ENCODE assay signal across 24 cellular contexts in genomic region chr11:117859713-117860112, GRCh38. TPM values are rescaled to one million over a fixed set of nuclear protein-coding genes. Genes with fewer than 3 reads are reported as not detected.
"Had no signal": no experiment of that assay in that cellular context is flagged by ENCODE, and none has a peak within 500 bp of the region (broad histone marks: within the 10 kb centered on the region; RNA-seq: fewer than 3 reads in every experiment).

No MANE protein-coding gene starts in this region.

- H3K27me3 ChIP-seq: left lung, sigmoid colon, tibial nerve, vagina had no signal

- H3K36me3 Mint-ChIP-seq: activated naive CD8-positive, alpha-beta T cell treated with anti-CD3 and anti-CD28 coated beads, Interleukin-2, amount 10 ng/mL, durations not matched to agents 7 days and 5 days; natural killer cell; stimulated activated naive B cell treated with anti-CD40 and anti-IgM and Interleukin-4, amounts not matched to agents 10 μg/mL and 1 μg/mL and 100 μg/mL, for 72 hours had no signal

- H3K79me2 ChIP-seq: parathyroid adenoma had no signal

- H3K27ac ChIP-seq: epithelial cell of prostate, parathyroid adenoma, tibial nerve, vagina, VCaP had no signal

- DNase-seq: activated CD4-positive, alpha-beta T cell treated with anti-CD3 and anti-CD28 coated beads, Interleukin-2, amount 50 U/mL, for 4 hours; activated naive CD4-positive, alpha-beta T cell treated with Interleukin-2 at 50 U/mL for 16 hours; activated naive CD8-positive, alpha-beta T cell treated with anti-CD3 and anti-CD28 coated beads, Interleukin-2, amount 10 ng/mL, durations not matched to agents 7 days and 5 days; activated T-cell treated with anti-CD3 and anti-CD28 coated beads, Interleukin-2, amount 50 U/mL, for 1 hour; amygdala; central memory CD4-positive, alpha-beta T cell; foreskin fibroblast; glutamatergic neuron; left lung; natural killer cell; stimulated activated CD4-positive, alpha-beta T cell treated with anti-CD3 and anti-CD28 coated beads, Interleukin-4, amount 100 ng/mL, for 4 hours; stimulated activated naive B cell treated with anti-CD40 and anti-IgM and Interleukin-4, amounts not matched to agents 10 μg/mL and 1 μg/mL and 100 μg/mL, for 72 hours; SW 1271; T-helper 2 cell had no signal

- ATAC-seq: left lung; natural killer cell; stimulated activated naive B cell treated with anti-CD40 and anti-IgM and Interleukin-4, amounts not matched to agents 10 μg/mL and 1 μg/mL and 100 μg/mL, for 72 hours had no signal

- H3K4me3 ChIP-seq: left lung, sigmoid colon, tibial nerve, vagina had no signal

- H3K4me3 Mint-ChIP-seq: activated naive CD8-positive, alpha-beta T cell treated with anti-CD3 and anti-CD28 coated beads, Interleukin-2, amount 10 ng/mL, durations not matched to agents 7 days and 5 days; endodermal cell; memory B cell; natural killer cell; stimulated activated naive B cell treated with anti-CD40 and anti-IgM and Interleukin-4, amounts not matched to agents 10 μg/mL and 1 μg/mL and 100 μg/mL, for 72 hours had no signal

- H3K36me3 ChIP-seq: left lung, sigmoid colon, tibial nerve, vagina had no signal

- H3K9me3 Mint-ChIP-seq: activated naive CD8-positive, alpha-beta T cell treated with anti-CD3 and anti-CD28 coated beads, Interleukin-2, amount 10 ng/mL, durations not matched to agents 7 days and 5 days; activated T-helper 2 cell treated with anti-CD3 and anti-CD28 coated beads, Interferon-gamma antibody, Interleukin-2, Interleukin-4, amounts not matched to agents 10 μg/mL and 5 μg/mL and 100 μg/mL, durations not matched to agents 14 hours and 24 hours and 36 hours; endodermal cell; memory B cell; natural killer cell; stimulated activated naive B cell treated with anti-CD40 and anti-IgM and Interleukin-4, amounts not matched to agents 10 μg/mL and 1 μg/mL and 100 μg/mL, for 72 hours had no signal

- H3K9me3 ChIP-seq: left lung, sigmoid colon, tibial nerve, vagina had no signal

- H3K4me1 ChIP-seq: parathyroid adenoma had no signal

- H3K4me1 Mint-ChIP-seq: memory B cell had no signal

- H2AFZ ChIP-seq: parathyroid adenoma had no signal

- H3K27ac Mint-ChIP-seq: activated naive CD8-positive, alpha-beta T cell treated with anti-CD3 and anti-CD28 coated beads, Interleukin-2, amount 10 ng/mL, durations not matched to agents 7 days and 5 days; activated T-helper 2 cell treated with anti-CD3 and anti-CD28 coated beads, Interferon-gamma antibody, Interleukin-2, Interleukin-4, amounts not matched to agents 10 μg/mL and 5 μg/mL and 100 μg/mL, durations not matched to agents 14 hours and 24 hours and 36 hours; endodermal cell; memory B cell; natural killer cell; stimulated activated naive B cell treated with anti-CD40 and anti-IgM and Interleukin-4, amounts not matched to agents 10 μg/mL and 1 μg/mL and 100 μg/mL, for 72 hours had no signal

- H3K9ac ChIP-seq: parathyroid adenoma had no signal

RNA-seq across cellular contexts. Expression of gene FXYD6, which starts 16.7 kb away (rescaled TPM):
- polyA plus RNA-seq: keratinocyte had no signal

RNA-seq across cellular contexts. Expression of gene FXYD2, which starts 35.2 kb away (rescaled TPM):
- polyA plus RNA-seq: keratinocyte had no signal
